13 cellular contexts compared by ENCODE assay signal in genomic region chr9:95907794-95908193, GRCh38. TPM values are rescaled to one million over a fixed set of nuclear protein-coding genes. Genes with fewer than 3 reads are reported as not detected.
DNase-seq lines count a peak whose midpoint lies in the region; ATAC-seq and TF ChIP-seq lines count a peak whose summit lies in the region.
"Had no signal": no experiment of that assay in that cellular context is flagged by ENCODE, and none has a peak within 500 bp of the region (broad histone marks: within the 10 kb centered on the region; RNA-seq: fewer than 3 reads in every experiment).

No MANE protein-coding gene starts in this region.

- H3K9me3 Mint-ChIP-seq in activated CD4-positive, alpha-beta memory T cell treated with anti-CD3 and anti-CD28 coated beads, Interleukin-2, amount 10 ng/mL, durations not matched to agents 7 days and 5 days: no peaks in the 10 kb centered on the region
- H3K9me3 Mint-ChIP-seq: activated T-cell treated with anti-CD3 and anti-CD28 coated beads, Interleukin-2, amount 50 U/mL, for 24 hours had no signal

- ATAC-seq in HG02973 (IDR thresholded peaks at IDR 0.05; ENCODE audit: unreplicated experiment): no peak
- no peak for ATAC-seq in GM19455 (IDR thresholded peaks at IDR 0.05; ENCODE audit: unreplicated experiment)

- no peaks in the 10 kb centered on the region for H3K9me3 ChIP-seq in OCI-LY7 (ENCODE audit: low read length)
- H3K9me3 ChIP-seq: esophagus muscularis mucosa had no signal

- CTCF ChIA-PET in OCI-LY7 (lab: Charles Lee; ENCODE audit: unreplicated experiment): no interaction called here
- CTCF ChIA-PET in activated CD4-positive, alpha-beta memory T cell treated with anti-CD3 and anti-CD28 coated beads, Interleukin-2, amount 10 ng/mL, durations not matched to agents 7 days and 5 days (lab: Charles Lee): interaction anchor here (0.7 to 1.0 kb wide), 2 partner anchors 11 to 20 kb away, joined by 3 to 5 read pairs; no protein-coding TSS in a partner anchor

- intact Hi-C loops in OCI-LY7 (cut with micrococcal nuclease; ENCODE audit: unreplicated experiment): no loop called here

- H3K27me3 Mint-ChIP-seq in activated CD4-positive, alpha-beta memory T cell treated with anti-CD3 and anti-CD28 coated beads, Interleukin-2, amount 10 ng/mL, durations not matched to agents 7 days and 5 days: no peaks in the 10 kb centered on the region
- H3K27me3 Mint-ChIP-seq: activated T-cell treated with anti-CD3 and anti-CD28 coated beads, Interleukin-2, amount 50 U/mL, for 24 hours had no signal

- POLR2A ChIA-PET in OCI-LY7 (lab: Charles Lee): no interaction called here
- POLR2A ChIA-PET in activated CD4-positive, alpha-beta memory T cell treated with anti-CD3 and anti-CD28 coated beads, Interleukin-2, amount 10 ng/mL, durations not matched to agents 7 days and 5 days (lab: Charles Lee): no interaction called here

- H3K79me2 ChIP-seq in OCI-LY7 (ENCODE audit: insufficient read depth, low read depth, low read length): no peaks in the 10 kb centered on the region

- no peaks in the 10 kb centered on the region for H3K4me1 ChIP-seq in OCI-LY7 (ENCODE audit: insufficient read depth, low read length, poor library complexity, severe bottlenecking)
- H3K4me1 ChIP-seq: esophagus muscularis mucosa had no signal

- no peak overlapping the region for H2AFZ ChIP-seq in OCI-LY7 (ENCODE audit: low read length)

- H3K27ac ChIP-seq in 22Rv1 (no peak overlapping the region), OCI-LY7 (ENCODE audit: low read depth, low read length, poor library complexity, severe bottlenecking) (no peak overlapping the region)
- H3K27ac ChIP-seq: BLaER1 treated with 17β-estradiol and CSF1 and Interleukin-3, amounts not matched to agents 10 nM and 100 nM; esophagus muscularis mucosa had no signal

- H3K4me3 Mint-ChIP-seq in activated CD4-positive, alpha-beta memory T cell treated with anti-CD3 and anti-CD28 coated beads, Interleukin-2, amount 10 ng/mL, durations not matched to agents 7 days and 5 days: no peak overlapping the region
- H3K4me3 Mint-ChIP-seq: activated T-cell treated with anti-CD3 and anti-CD28 coated beads, Interleukin-2, amount 50 U/mL, for 24 hours had no signal

- no peaks in the 10 kb centered on the region for H3K9me2 ChIP-seq in OCI-LY7 (ENCODE audit: insufficient read depth, low read length)

- 0 out of 2 replicates have a peak, but pooled peaks cover 8% of the 10 kb centered on the region for H3K36me3 ChIP-seq in OCI-LY7 (ENCODE audit: insufficient read depth, low read length)

- H3K4me2 ChIP-seq in OCI-LY7 (ENCODE audit: low read length): no peak overlapping the region
- H3K4me2 ChIP-seq: BLaER1 treated with 17β-estradiol and CSF1 and Interleukin-3, amounts not matched to agents 10 nM and 100 nM had no signal

- peak; percentile 44 for TF ChIP-seq CTCF in 22Rv1 (IDR thresholded peaks at IDR 0.05)
- peak; percentile 49 for TF ChIP-seq CTCF in GM12864 (IDR thresholded peaks at IDR 0.05; ENCODE audit: low read depth, low read length, missing control alignments)
- TF ChIP-seq CTCF in OCI-LY7 (conservative IDR thresholded peaks at IDR 0.05; ENCODE audit: low read length): peak; percentile 38; the same call in 1 of the 2 replicates
- TF ChIP-seq CTCF in fibroblast of villous mesenchyme (IDR thresholded peaks at IDR 0.05; ENCODE audit: insufficient read depth, low read depth, low read length): peak; percentile 40

- H3K27ac Mint-ChIP-seq in activated CD4-positive, alpha-beta memory T cell treated with anti-CD3 and anti-CD28 coated beads, Interleukin-2, amount 10 ng/mL, durations not matched to agents 7 days and 5 days: no peak overlapping the region
- H3K27ac Mint-ChIP-seq: activated T-cell treated with anti-CD3 and anti-CD28 coated beads, Interleukin-2, amount 50 U/mL, for 24 hours had no signal

- H3K4me1 Mint-ChIP-seq in activated CD4-positive, alpha-beta memory T cell treated with anti-CD3 and anti-CD28 coated beads, Interleukin-2, amount 10 ng/mL, durations not matched to agents 7 days and 5 days: peaks cover 5% of the 10 kb centered on the region

- H3K4me3 ChIP-seq in GM12864 (ENCODE audit: low read depth, low read length): no peak overlapping the region
- H3K4me3 ChIP-seq in OCI-LY7 (ENCODE audit: low read depth, low read length, poor library complexity, severe bottlenecking): no peak overlapping the region
- no peak overlapping the region for H3K4me3 ChIP-seq in fibroblast of villous mesenchyme (ENCODE audit: low read depth, low read length)
- H3K4me3 ChIP-seq: BLaER1 treated with 17β-estradiol and CSF1 and Interleukin-3, amounts not matched to agents 10 nM and 100 nM; esophagus muscularis mucosa had no signal

- BruUV-seq in OCI-LY7 (replicated peaks; lab: Mats Ljungman, UMichigan): no TSS peak

- DNase-seq in GM12864 (ENCODE audit: low read depth): no peak
- DNase-seq in OCI-LY7 (ENCODE audit: low spot score): no peak
- no peak for DNase-seq in fibroblast of villous mesenchyme (ENCODE audit: low read depth)
- DNase-seq in germinal center (ENCODE audit: low spot score): no peak
- DNase-seq in activated CD4-positive, alpha-beta memory T cell treated with anti-CD3 and anti-CD28 coated beads, Interleukin-2, amount 10 ng/mL, durations not matched to agents 7 days and 5 days: no peak
- DNase-seq: activated T-cell treated with anti-CD3 and anti-CD28 coated beads, Interleukin-2, amount 50 U/mL, for 24 hours; NCI-H187; stimulated activated CD4-positive, alpha-beta T cell treated with anti-CD3 and anti-CD28 coated beads, Interleukin-4, amount 100 ng/mL, for 24 hours had no signal

- H3K36me3 Mint-ChIP-seq in activated CD4-positive, alpha-beta memory T cell treated with anti-CD3 and anti-CD28 coated beads, Interleukin-2, amount 10 ng/mL, durations not matched to agents 7 days and 5 days (ENCODE audit: low read depth): peaks cover 9% of the 10 kb centered on the region

- no peaks in the 10 kb centered on the region for H4K20me1 ChIP-seq in OCI-LY7 (ENCODE audit: insufficient read depth, low read length)
- H4K20me1 ChIP-seq: BLaER1 treated with 17β-estradiol and CSF1 and Interleukin-3, amounts not matched to agents 10 nM and 100 nM had no signal

RNA-seq across cellular contexts. Expression of gene ERCC6L2, which starts 32.3 kb away (rescaled TPM):
- 34.9 and 41.0 TPM in 2 replicates for total RNA-seq in OCI-LY7 (2014; rRNA removed; shearing (Covaris generic))
- 38.2 and 38.7 TPM in 2 replicates for total RNA-seq in OCI-LY7 (2022)
- total RNA-seq in fibroblast of villous mesenchyme: 78.9 and 102 TPM in 2 replicates
- total RNA-seq in activated CD4-positive, alpha-beta memory T cell treated with anti-CD3 and anti-CD28 coated beads, Interleukin-2, amount 10 ng/mL, durations not matched to agents 7 days and 5 days: 10 to 100 TPM; 27.7 to 28.5 TPM
